Comparison of ENCODE assay signal across 8 cellular contexts in genomic region chr17:50151937-50152547, GRCh38. TPM values are rescaled to one million over a fixed set of nuclear protein-coding genes. Genes with fewer than 3 reads are reported as not detected.
DNase-seq lines count a peak whose midpoint lies in the region; ATAC-seq and TF ChIP-seq lines count a peak whose summit lies in the region.

No MANE protein-coding gene starts in this region.

- TF ChIP-seq CTCF in SK-N-SH (IDR thresholded peaks at IDR 0.05) (no peak), MCF 10A (IDR thresholded peaks at IDR 0.05; ENCODE audit: unreplicated experiment) (no peak)

- WGBS in SK-N-SH (ENCODE audit: low lambda C conversion rate) = 2% methylated on average over 12 of the region's 12 CpGs

- H4K20me1 ChIP-seq in SK-N-SH (ENCODE audit: insufficient read depth) = peaks cover 23% of the 10 kb centered on the region

- H3K9me3 ChIP-seq in SK-N-SH = no peaks in the 10 kb centered on the region

- no peaks in the 10 kb centered on the region for H3K27me3 Mint-ChIP-seq in MCF 10A (ENCODE audit: insufficient read depth, unreplicated experiment)

- peak in 1 of 2 experiments; percentile 64; a peak in 1 of 4 replicates for TF ChIP-seq EP300 in SK-N-SH (IDR thresholded peaks at IDR 0.05; ENCODE audit: borderline replicate concordance in 1 of 2, low read depth in 1 of 2, low read length in 1 of 2)

- peaks cover 0 to 8% of the 10 kb centered on the region in 2 experiments for H3K36me3 ChIP-seq in SK-N-SH (replicated peaks in 1 of 2; ENCODE audit: control insufficient read depth in 1 of 2, insufficient read depth in 2 of 2, low read length in 1 of 2)
- no peaks in the 10 kb centered on the region for H3K36me3 ChIP-seq in rectal smooth muscle tissue (ENCODE audit: control insufficient read depth, insufficient read depth, low read length)

- H3K27me3 ChIP-seq in SK-N-SH (ENCODE audit: insufficient read depth) (no peaks in the 10 kb centered on the region), rectal smooth muscle tissue (ENCODE audit: control insufficient read depth, insufficient read depth, low read length) (no peaks in the 10 kb centered on the region)

- intact Hi-C loops in MCF 10A (cut with micrococcal nuclease) = loop anchor here (1.0 kb wide), 1 partner anchor 125 kb away; no protein-coding TSS in a partner anchor

- H2AFZ ChIP-seq in SK-N-SH (ENCODE audit: low read depth) = peak overlapping the region; percentile 90; the same call in 1 of the 2 replicates

- DNase-seq in AG20443 (ENCODE audit: low spot score) (peak; percentile 82), NCI-H1092 (lab: John Stamatoyannopoulos, UW) (peak; percentile 63), SK-N-SH (peak; percentile 89), MCF 10A (ENCODE audit: unreplicated experiment) (peak; percentile 95), iPS DF 19.7 (ENCODE audit: low read depth, low spot score) (peak; percentile 92)

- H3K4me3 ChIP-seq in SK-N-SH (ENCODE audit: low read depth in 2 of 2, low read length in 1 of 2) (peak overlapping the region; percentile 66 to 81), rectal smooth muscle tissue (ENCODE audit: low read length) (peak overlapping the region; percentile 61)

- no peaks in the 10 kb centered on the region for H3K36me3 Mint-ChIP-seq in MCF 10A (ENCODE audit: insufficient read depth, unreplicated experiment)

- peak overlapping the region; percentile 80 for H3K27ac Mint-ChIP-seq in MCF 10A (ENCODE audit: low read depth, unreplicated experiment)

- H3F3A ChIP-seq in SK-N-SH (replicated peaks; ENCODE audit: insufficient read depth) = peaks cover 25% of the 10 kb centered on the region

- no peaks in the 10 kb centered on the region for H3K9me2 ChIP-seq in SK-N-SH

- H3K4me3 Mint-ChIP-seq in MCF 10A (ENCODE audit: unreplicated experiment) = peak overlapping the region; percentile 82

- peak overlapping the region; percentile 74 to 98 for H3K27ac ChIP-seq in SK-N-SH (ENCODE audit: low read depth in 2 of 2, low read length in 1 of 2)
- H3K27ac ChIP-seq in rectal smooth muscle tissue (ENCODE audit: low read depth, low read length) = peak overlapping the region; percentile 79

- ATAC-seq in GM18868 (IDR thresholded peaks at IDR 0.05; ENCODE audit: unreplicated experiment) (peak; percentile 19), HG03571 (IDR thresholded peaks at IDR 0.05; ENCODE audit: unreplicated experiment) (no peak)

- peaks cover 32 to 53% of the 10 kb centered on the region in 2 experiments; a peak in 3 of 4 replicates for H3K4me1 ChIP-seq in SK-N-SH (ENCODE audit: control insufficient read depth in 1 of 2, insufficient read depth in 2 of 2, low read depth in 1 of 2, low read length in 1 of 2)
- peaks cover 20% of the 10 kb centered on the region for H3K4me1 ChIP-seq in rectal smooth muscle tissue (ENCODE audit: control insufficient read depth, insufficient read depth, low read length)

- CTCF ChIA-PET in SK-N-SH (lab: Yijun Ruan, JAX) (interaction anchor here (0.7 to 12.8 kb wide), 29 partner anchors 9 to 321 kb away, joined by 3 to 169 read pairs (median 6); partner anchors contain the start of genes COL1A1, ITGA3, PDK2 and SAMD14), MCF 10A (lab: Yijun Ruan, JAX) (interaction anchor here (0.5 to 4.2 kb wide), 17 partner anchors 9 to 1123 kb away, joined by 3 to 36 read pairs (median 4); partner anchors contain the start of genes COL1A1 and PDK2)

- no peaks in the 10 kb centered on the region for H3K9me3 Mint-ChIP-seq in MCF 10A (ENCODE audit: unreplicated experiment)

- peak; percentile 20; the same call in 1 of the 2 replicates for TF ChIP-seq RAD21 in SK-N-SH (IDR thresholded peaks at IDR 0.05; ENCODE audit: low read length)

- H3K4me2 ChIP-seq in SK-N-SH = peak overlapping the region; percentile 97

- H3K9ac ChIP-seq in SK-N-SH (peak overlapping the region; percentile 71), rectal smooth muscle tissue (ENCODE audit: low read length) (peak overlapping the region; percentile 88)

- POLR2A ChIA-PET in SK-N-SH (lab: Yijun Ruan, JAX) (interaction anchor here (0.5 to 2.5 kb wide), 11 partner anchors 9 to 207 kb away, joined by 3 to 30 read pairs (median 3); partner anchors contain the start of genes DLX3 and PDK2), MCF 10A (lab: Yijun Ruan, JAX) (interaction anchor here (0.5 to 5.7 kb wide), 16 partner anchors 9 to 476 kb away, joined by 3 to 35 read pairs (median 4); partner anchors contain the start of genes ITGA3 and PDK2)

- H3K4me1 Mint-ChIP-seq in MCF 10A (ENCODE audit: insufficient read depth, unreplicated experiment) = peaks cover 19% of the 10 kb centered on the region

- H3K79me2 ChIP-seq in SK-N-SH (ENCODE audit: insufficient read depth) = peaks cover 37% of the 10 kb centered on the region

- TSS peak; percentile 70 for BruUV-seq in MCF 10A (replicated peaks; lab: Mats Ljungman, UMichigan)

TF ChIP-seq in SK-N-SH, 30 proteins besides CTCF, POLR2A, EP300 and RAD21 (continues in another document):
- TF ChIP-seq YY1 (IDR thresholded peaks at IDR 0.05; ENCODE audit: low read depth) (peak; percentile 65; the same call in 1 of the 2 replicates), MXI1 (IDR thresholded peaks at IDR 0.05; ENCODE audit: low read depth, low read length) (peak; percentile 67; the same call in 1 of the 2 replicates), REST (IDR thresholded peaks at IDR 0.05; ENCODE audit: low read depth, low read length) (no peak), GATA2 (CRISPR knock-in tag; IDR thresholded peaks at IDR 0.05) (no peak), RCOR1 (IDR thresholded peaks at IDR 0.05; ENCODE audit: low read length) (no peak), PBX3 (IDR thresholded peaks at IDR 0.05) (peak; percentile 86), FOXJ3 (CRISPR knock-in tag; IDR thresholded peaks at IDR 0.05) (no peak), RXRA (IDR thresholded peaks at IDR 0.05; ENCODE audit: borderline replicate concordance, low read depth) (peak; percentile 56; the same call in 1 of the 2 replicates), SMC3 (IDR thresholded peaks at IDR 0.05; ENCODE audit: low read depth, low read length) (0 out of 2 replicates have a peak, but pooled peaks have one; percentile 6), TAF1 (IDR thresholded peaks at IDR 0.05; ENCODE audit: borderline replicate concordance, low read depth, low read length) (peak; percentile 66)

RNA-seq across cellular contexts. Expression of gene PPP1R9B, which starts 1.6 kb away (rescaled TPM):
- 26.9 and 35.2 TPM in 2 replicates for polyA plus RNA-seq in SK-N-SH (2012; rRNA removed)
- polyA plus RNA-seq in SK-N-SH (2012; cell fraction: cytosol; rRNA removed) = 19.8 and 24.9 TPM in 2 replicates
- 65.0 and 65.1 TPM in 2 replicates for polyA plus RNA-seq in SK-N-SH (2012; cell fraction: nucleus; rRNA removed)
- 33.4 and 34.8 TPM in 2 replicates for total RNA-seq in MCF 10A (2022)

RNA-seq across cellular contexts. Expression of gene SGCA, which starts 13.8 kb away (rescaled TPM):
- polyA plus RNA-seq in SK-N-SH (2012; rRNA removed) = 0.29 TPM in 1 of 2 replicates, not detected in the other
- polyA plus RNA-seq in SK-N-SH (2012; cell fraction: cytosol; rRNA removed) = 0.04 and 0.07 TPM in 2 replicates
- polyA plus RNA-seq in SK-N-SH (2012; cell fraction: nucleus; rRNA removed) = 0.11 and 0.15 TPM in 2 replicates
- total RNA-seq in MCF 10A (2022) = not detected in 2 replicates

RNA-seq across cellular contexts. Expression of gene SAMD14, which starts 22.1 kb away (rescaled TPM):
- polyA plus RNA-seq in SK-N-SH (2012; rRNA removed) = 2.8 and 3.4 TPM in 2 replicates
- 1.2 and 2.0 TPM in 2 replicates for polyA plus RNA-seq in SK-N-SH (2012; cell fraction: cytosol; rRNA removed)
- polyA plus RNA-seq in SK-N-SH (2012; cell fraction: nucleus; rRNA removed) = 12.4 and 16.5 TPM in 2 replicates
- 0.09 TPM in 1 of 2 replicates, not detected in the other for total RNA-seq in MCF 10A (2022)

RNA-seq across cellular contexts. Expression of gene COL1A1, which starts 49.4 kb away (rescaled TPM):
- 265 and 1,461 TPM in 2 replicates for polyA plus RNA-seq in SK-N-SH (2012; rRNA removed)
- polyA plus RNA-seq in SK-N-SH (2012; cell fraction: cytosol; rRNA removed) = 757 and 1,045 TPM in 2 replicates
- polyA plus RNA-seq in SK-N-SH (2012; cell fraction: nucleus; rRNA removed) = 2,732 and 4,628 TPM in 2 replicates
- total RNA-seq in MCF 10A (2022) = 3.4 and 4.5 TPM in 2 replicates

RNA-seq across cellular contexts. Expression of gene PDK2, which starts 56.9 kb away (rescaled TPM):
- polyA plus RNA-seq in SK-N-SH (2012; rRNA removed) = 96.1 and 124 TPM in 2 replicates
- polyA plus RNA-seq in SK-N-SH (2012; cell fraction: cytosol; rRNA removed) = 41.5 and 62.1 TPM in 2 replicates
- polyA plus RNA-seq in SK-N-SH (2012; cell fraction: nucleus; rRNA removed) = 123 and 147 TPM in 2 replicates
- total RNA-seq in MCF 10A (2022) = 9.9 and 11.2 TPM in 2 replicates
